In genomic region chr5:54769072-54769471, GRCh38 we compare ENCODE assay signal across 2 cellular contexts.
TF ChIP-seq lines count a peak whose summit lies in the region.

No MANE protein-coding gene starts in this region.

TF ChIP-seq in GM23338, 12 proteins besides CTCF, POLR2A, EP300 and RAD21 (continued from another document):
- TF ChIP-seq ZNF462 (CRISPR knock-in tag; IDR thresholded peaks at IDR 0.05) (no peak), CREB1 (CRISPR knock-in tag; IDR thresholded peaks at IDR 0.05; ENCODE audit: low read depth) (no peak), EZH2 (IDR thresholded peaks at IDR 0.05; ENCODE audit: low read depth, unreplicated experiment) (no peak), ETS1 (IDR thresholded peaks at IDR 0.05) (no peak), POLR2AphosphoS5 (IDR thresholded peaks at IDR 0.05; ENCODE audit: low read depth) (no peak)

TF ChIP-seq in WTC11, 78 proteins besides CTCF, POLR2A, EP300 and RAD21 (continued from another document):
- no peak for TF ChIP-seq USF2 (CRISPR knock-in tag; IDR thresholded peaks at IDR 0.05)
- TF ChIP-seq GTF2I (CRISPR knock-in tag; conservative IDR thresholded peaks at IDR 0.05): no peak
- no peak for TF ChIP-seq SOX15 (CRISPR knock-in tag; IDR thresholded peaks at IDR 0.05)
